In the genomic region with DNA sequence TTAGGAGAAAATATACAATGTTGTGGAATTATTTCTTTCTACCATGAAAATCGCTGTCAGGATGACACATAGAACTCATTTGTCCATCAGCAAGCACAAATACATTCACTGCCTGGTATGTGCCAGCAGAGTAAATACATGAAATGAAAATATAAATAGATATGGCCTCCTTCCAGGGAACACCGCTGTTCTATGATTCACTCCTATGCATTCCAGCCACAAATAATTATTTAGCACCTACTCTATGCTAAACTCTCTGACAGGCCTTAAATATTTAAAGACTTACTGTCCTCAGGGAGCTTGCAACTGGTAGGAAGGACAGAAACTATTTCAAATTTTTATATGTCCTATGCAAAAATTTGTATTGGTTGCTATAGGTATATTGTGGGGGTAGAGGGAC, we compare ENCODE assay signal across 15 cellular contexts.
DNase-seq lines count a peak whose midpoint lies in the region; ATAC-seq and TF ChIP-seq lines count a peak whose summit lies in the region.
"Had no signal": no experiment of that assay in that cellular context is flagged by ENCODE, and none has a peak within 500 bp of the region (broad histone marks: within the 10 kb centered on the region; RNA-seq: fewer than 3 reads in every experiment).

No MANE protein-coding gene starts in this region.

- H3K27me3 ChIP-seq in heart left ventricle, result no peaks in the 10 kb centered on the region

- TF ChIP-seq POLR2A in heart left ventricle (IDR thresholded peaks at IDR 0.05), result no peak

- H3K27ac Mint-ChIP-seq in activated T-helper 1 cell treated with anti-CD3 and anti-CD28 coated beads, Interleukin-12 subunit alpha, Interleukin-12 subunit beta, Interleukin-2, Interleukin-4 antibody, amounts not matched to agents 30 ng/mL and 10 ng/mL and 1 ng/mL, durations not matched to agents 14 hours and 24 hours and 36 hours, result no peak overlapping the region
- H3K27ac Mint-ChIP-seq in activated CD4-positive, alpha-beta T cell treated with anti-CD3 and anti-CD28 coated beads for 36 hours, result no peak overlapping the region
- H3K27ac Mint-ChIP-seq: B cell; CD4-positive, alpha-beta T cell had no signal

- intact Hi-C loops in left ventricle myocardium superior (cut with micrococcal nuclease), result no loop called here
- intact Hi-C loops in heart left ventricle (cut with DNase I), result no loop called here
- intact Hi-C loops in activated T-helper 1 cell treated with anti-CD3 and anti-CD28 coated beads, Interleukin-12 subunit alpha, Interleukin-12 subunit beta, Interleukin-2, Interleukin-4 antibody, amounts not matched to agents 30 ng/mL and 10 ng/mL and 1 ng/mL, durations not matched to agents 14 hours and 24 hours and 36 hours (cut with micrococcal nuclease), result no loop called here
- intact Hi-C loops in activated CD4-positive, alpha-beta T cell treated with anti-CD3 and anti-CD28 coated beads for 36 hours (cut with DNase I, micrococcal nuclease), result no loop called here

- ATAC-seq in left ventricle myocardium superior (peak; percentile 26), heart left ventricle (no peak)
- no peak for ATAC-seq in activated CD4-positive, alpha-beta T cell treated with anti-CD3 and anti-CD28 coated beads for 36 hours
- ATAC-seq: HCT116 had no signal

- POLR2A ChIA-PET in activated CD4-positive, alpha-beta T cell treated with anti-CD3 and anti-CD28 coated beads for 36 hours (lab: Charles Lee), result no interaction called here

- no peak overlapping the region for H3K27ac ChIP-seq in heart left ventricle

- H3K9me3 ChIP-seq in heart left ventricle, result no peaks in the 10 kb centered on the region

- peaks cover 21% of the 10 kb centered on the region for H3K9me3 Mint-ChIP-seq in activated T-helper 1 cell treated with anti-CD3 and anti-CD28 coated beads, Interleukin-12 subunit alpha, Interleukin-12 subunit beta, Interleukin-2, Interleukin-4 antibody, amounts not matched to agents 30 ng/mL and 10 ng/mL and 1 ng/mL, durations not matched to agents 14 hours and 24 hours and 36 hours
- peaks cover 6% of the 10 kb centered on the region for H3K9me3 Mint-ChIP-seq in activated CD4-positive, alpha-beta T cell treated with anti-CD3 and anti-CD28 coated beads for 36 hours (ENCODE audit: low read depth)

- no peak overlapping the region for H3K4me3 Mint-ChIP-seq in activated T-helper 1 cell treated with anti-CD3 and anti-CD28 coated beads, Interleukin-12 subunit alpha, Interleukin-12 subunit beta, Interleukin-2, Interleukin-4 antibody, amounts not matched to agents 30 ng/mL and 10 ng/mL and 1 ng/mL, durations not matched to agents 14 hours and 24 hours and 36 hours
- no peak overlapping the region for H3K4me3 Mint-ChIP-seq in activated CD4-positive, alpha-beta T cell treated with anti-CD3 and anti-CD28 coated beads for 36 hours
- H3K4me3 Mint-ChIP-seq: B cell; CD4-positive, alpha-beta T cell had no signal

- H3K4me3 ChIP-seq in heart left ventricle, result no peak overlapping the region
- no peak overlapping the region for H3K4me3 ChIP-seq in choroid plexus epithelial cell (ENCODE audit: low read depth, low read length)

- TF ChIP-seq CTCF in heart left ventricle (IDR thresholded peaks at IDR 0.05) (no peak), choroid plexus epithelial cell (conservative IDR thresholded peaks at IDR 0.05; ENCODE audit: low read depth, low read length) (no peak)

- DNase-seq in left ventricle myocardium superior (no peak), heart left ventricle (no peak), NCI-H69 (lab: John Stamatoyannopoulos, UW) (peak; percentile 15), choroid plexus epithelial cell (ENCODE audit: low read depth) (peak; percentile 7), T-helper 2 cell (no peak)
- DNase-seq in activated T-helper 1 cell treated with anti-CD3 and anti-CD28 coated beads, Interleukin-12 subunit alpha, Interleukin-12 subunit beta, Interleukin-2, Interleukin-4 antibody, amounts not matched to agents 30 ng/mL and 10 ng/mL and 1 ng/mL, durations not matched to agents 14 hours and 24 hours and 36 hours (ENCODE audit: low spot score), result no peak
- no peak for DNase-seq in activated CD4-positive, alpha-beta T cell treated with anti-CD3 and anti-CD28 coated beads for 36 hours
- DNase-seq: C1 segment of cervical spinal cord; Calu3; CD4-positive, alpha-beta T cell; DMS153; DND-41; GDM1 had no signal

- no peaks in the 10 kb centered on the region for H3K4me1 Mint-ChIP-seq in activated T-helper 1 cell treated with anti-CD3 and anti-CD28 coated beads, Interleukin-12 subunit alpha, Interleukin-12 subunit beta, Interleukin-2, Interleukin-4 antibody, amounts not matched to agents 30 ng/mL and 10 ng/mL and 1 ng/mL, durations not matched to agents 14 hours and 24 hours and 36 hours (ENCODE audit: low read depth)
- no peaks in the 10 kb centered on the region for H3K4me1 Mint-ChIP-seq in activated CD4-positive, alpha-beta T cell treated with anti-CD3 and anti-CD28 coated beads for 36 hours
- H3K4me1 Mint-ChIP-seq: B cell had no signal

- H3K27me3 Mint-ChIP-seq in activated T-helper 1 cell treated with anti-CD3 and anti-CD28 coated beads, Interleukin-12 subunit alpha, Interleukin-12 subunit beta, Interleukin-2, Interleukin-4 antibody, amounts not matched to agents 30 ng/mL and 10 ng/mL and 1 ng/mL, durations not matched to agents 14 hours and 24 hours and 36 hours (ENCODE audit: insufficient read depth), result no peaks in the 10 kb centered on the region
- H3K27me3 Mint-ChIP-seq in activated CD4-positive, alpha-beta T cell treated with anti-CD3 and anti-CD28 coated beads for 36 hours, result no peaks in the 10 kb centered on the region
- H3K27me3 Mint-ChIP-seq: B cell; CD4-positive, alpha-beta T cell had no signal

- WGBS in heart left ventricle, 4 donors, result 42 to 56% (median 50%) methylated on average over 2 of the region's 2 CpGs

- no peaks in the 10 kb centered on the region for H3K36me3 Mint-ChIP-seq in activated T-helper 1 cell treated with anti-CD3 and anti-CD28 coated beads, Interleukin-12 subunit alpha, Interleukin-12 subunit beta, Interleukin-2, Interleukin-4 antibody, amounts not matched to agents 30 ng/mL and 10 ng/mL and 1 ng/mL, durations not matched to agents 14 hours and 24 hours and 36 hours (ENCODE audit: low read depth)
- no peaks in the 10 kb centered on the region for H3K36me3 Mint-ChIP-seq in activated CD4-positive, alpha-beta T cell treated with anti-CD3 and anti-CD28 coated beads for 36 hours (ENCODE audit: low read depth)

- CTCF ChIA-PET in activated CD4-positive, alpha-beta T cell treated with anti-CD3 and anti-CD28 coated beads for 36 hours (lab: Charles Lee), result no interaction called here

- H3K36me3 ChIP-seq in heart left ventricle, result no peaks in the 10 kb centered on the region

- H3K4me1 ChIP-seq in heart left ventricle, result no peaks in the 10 kb centered on the region

Comparison
In these comparisons a context has a peak if more than half of its experiments do, and no peak if none do; other contexts are left out.
1. DNase-seq: peak in NCI-H69 (single experiment) and choroid plexus epithelial cell (single experiment); none in left ventricle myocardium superior (single experiment), heart left ventricle (0 of 5), activated T-helper 1 cell treated with anti-CD3 and anti-CD28 coated beads, Interleukin-12 subunit alpha, Interleukin-12 subunit beta, Interleukin-2, Interleukin-4 antibody, amounts not matched to agents 30 ng/mL and 10 ng/mL and 1 ng/mL, durations not matched to agents 14 hours and 24 hours and 36 hours (single experiment), T-helper 2 cell (0 of 5) and activated CD4-positive, alpha-beta T cell treated with anti-CD3 and anti-CD28 coated beads for 36 hours (single experiment).